Comparison of ENCODE assay signal across 9 cellular contexts in genomic region chr1:26164036-26164927, GRCh38. TPM values are rescaled to one million over a fixed set of nuclear protein-coding genes. Genes with fewer than 3 reads are reported as not detected.
DNase-seq lines count a peak whose midpoint lies in the region; ATAC-seq and TF ChIP-seq lines count a peak whose summit lies in the region.
"Had no signal": no experiment of that assay in that cellular context is flagged by ENCODE, and none has a peak within 500 bp of the region (broad histone marks: within the 10 kb centered on the region; RNA-seq: fewer than 3 reads in every experiment).

No MANE protein-coding gene starts in this region.

- peaks cover 10% of the 10 kb centered on the region for H3K4me1 Mint-ChIP-seq in activated CD4-positive, alpha-beta T cell treated with anti-CD3 and anti-CD28 coated beads for 36 hours
- H3K4me1 Mint-ChIP-seq in mesothelial cell of epicardium, result peaks cover 31% of the 10 kb centered on the region
- H3K4me1 Mint-ChIP-seq in stimulated activated naive B cell treated with anti-CD40 and anti-IgM and Interleukin-4, amounts not matched to agents 10 μg/mL and 1 μg/mL and 100 μg/mL, for 72 hours, result peaks cover 15 to 21% of the 10 kb centered on the region in 2 donors

- H3K9me3 ChIP-seq in HAP-1, result no peaks in the 10 kb centered on the region

- H3K4me1 ChIP-seq in ACC112 (ENCODE audit: control insufficient read depth, insufficient read depth, low read length, unreplicated experiment) (peaks cover 9% of the 10 kb centered on the region), HAP-1 (peaks cover 25% of the 10 kb centered on the region)

- peak; percentile 34 for TF ChIP-seq CTCF in mesothelial cell of epicardium (IDR thresholded peaks at IDR 0.05; ENCODE audit: unreplicated experiment)

- no peaks in the 10 kb centered on the region for H3K79me2 ChIP-seq in ACC112 (ENCODE audit: control insufficient read depth, insufficient read depth, low read length, unreplicated experiment)

- H3K27me3 ChIP-seq in ACC112 (ENCODE audit: insufficient read depth, low read length), result peaks cover 4% of the 10 kb centered on the region; the same call in 1 of the 2 replicates
- H3K27me3 ChIP-seq in HAP-1 (ENCODE audit: low read depth), result no peaks in the 10 kb centered on the region

- H3K9me3 Mint-ChIP-seq in activated CD4-positive, alpha-beta T cell treated with anti-CD3 and anti-CD28 coated beads for 36 hours (ENCODE audit: low read depth), result no peaks in the 10 kb centered on the region
- H3K9me3 Mint-ChIP-seq in mesothelial cell of epicardium, result no peaks in the 10 kb centered on the region
- no peaks in the 10 kb centered on the region for H3K9me3 Mint-ChIP-seq in stimulated activated naive B cell treated with anti-CD40 and anti-IgM and Interleukin-4, amounts not matched to agents 10 μg/mL and 1 μg/mL and 100 μg/mL, for 72 hours

- DNase-seq in HAP-1 (ENCODE audit: low spot score in 2 of 2) (peak; percentile 28 to 71), ecto neural progenitor cell (ENCODE audit: low spot score) (peak; percentile 95), mesothelial cell of epicardium (ENCODE audit: low spot score in 2 of 2, unreplicated experiment in 2 of 2) (peak; percentile 62 to 77), posterior vena cava (ENCODE audit: low spot score) (no peak), SIG-M5 (lab: John Stamatoyannopoulos, UW) (no peak)
- DNase-seq in activated CD4-positive, alpha-beta T cell treated with anti-CD3 and anti-CD28 coated beads for 36 hours, result peak; percentile 75
- peak; percentile 21 for DNase-seq in stimulated activated naive B cell treated with anti-CD40 and anti-IgM and Interleukin-4, amounts not matched to agents 10 μg/mL and 1 μg/mL and 100 μg/mL, for 72 hours

- CTCF ChIA-PET in activated CD4-positive, alpha-beta T cell treated with anti-CD3 and anti-CD28 coated beads for 36 hours (lab: Charles Lee), result interaction anchor here (0.7 to 2.2 kb wide), 8 partner anchors 19 to 126 kb away, joined by 3 to 11 read pairs (median 4); no protein-coding TSS in a partner anchor

- in situ Hi-C loops in HAP-1 (cut with MboI; ENCODE audit: low sequenced_read_pairs), result no loop called here

- no peak overlapping the region for H3K27ac Mint-ChIP-seq in activated CD4-positive, alpha-beta T cell treated with anti-CD3 and anti-CD28 coated beads for 36 hours
- H3K27ac Mint-ChIP-seq in mesothelial cell of epicardium, result peak overlapping the region; percentile 47
- H3K27ac Mint-ChIP-seq in stimulated activated naive B cell treated with anti-CD40 and anti-IgM and Interleukin-4, amounts not matched to agents 10 μg/mL and 1 μg/mL and 100 μg/mL, for 72 hours, result no peak overlapping the region

- H3K4me3 ChIP-seq in ACC112 (ENCODE audit: low read depth, low read length) (peak overlapping the region; percentile 72), HAP-1 (peak overlapping the region; percentile 23)

- H2AFZ ChIP-seq in ACC112 (ENCODE audit: low read length, unreplicated experiment), result peak overlapping the region; percentile 75

- POLR2A ChIA-PET in activated CD4-positive, alpha-beta T cell treated with anti-CD3 and anti-CD28 coated beads for 36 hours (lab: Charles Lee), result no interaction called here

- peak; percentile 69 for ATAC-seq in activated CD4-positive, alpha-beta T cell treated with anti-CD3 and anti-CD28 coated beads for 36 hours
- ATAC-seq in stimulated activated naive B cell treated with anti-CD40 and anti-IgM and Interleukin-4, amounts not matched to agents 10 μg/mL and 1 μg/mL and 100 μg/mL, for 72 hours (replicated peaks), result peak; percentile 73 to 74

- intact Hi-C loops in activated CD4-positive, alpha-beta T cell treated with anti-CD3 and anti-CD28 coated beads for 36 hours (cut with DNase I, micrococcal nuclease), result loop anchor here (1.0 kb wide), 3 partner anchors 59 to 128 kb away; partner anchors contain the start of gene CEP85 (in 1 of the 2)
- intact Hi-C loops in posterior vena cava (cut with DNase I), result loop anchor here in 1 of 2 donors (5.0 kb wide), 1 partner anchor 57 kb away; no protein-coding TSS in a partner anchor

- peak overlapping the region; percentile 50 for H3K4me3 Mint-ChIP-seq in activated CD4-positive, alpha-beta T cell treated with anti-CD3 and anti-CD28 coated beads for 36 hours
- H3K4me3 Mint-ChIP-seq in mesothelial cell of epicardium, result peak overlapping the region; percentile 66
- H3K4me3 Mint-ChIP-seq in stimulated activated naive B cell treated with anti-CD40 and anti-IgM and Interleukin-4, amounts not matched to agents 10 μg/mL and 1 μg/mL and 100 μg/mL, for 72 hours, result peak overlapping the region; percentile 63 to 67

- H3K27me3 Mint-ChIP-seq in activated CD4-positive, alpha-beta T cell treated with anti-CD3 and anti-CD28 coated beads for 36 hours, result peaks cover 14% of the 10 kb centered on the region
- H3K27me3 Mint-ChIP-seq in mesothelial cell of epicardium (ENCODE audit: low read depth), result peaks cover 6% of the 10 kb centered on the region
- peaks cover 24 to 39% of the 10 kb centered on the region in 2 donors for H3K27me3 Mint-ChIP-seq in stimulated activated naive B cell treated with anti-CD40 and anti-IgM and Interleukin-4, amounts not matched to agents 10 μg/mL and 1 μg/mL and 100 μg/mL, for 72 hours

- no peaks in the 10 kb centered on the region for H3K36me3 ChIP-seq in ACC112 (ENCODE audit: insufficient read depth, low read length)
- no peaks in the 10 kb centered on the region for H3K36me3 ChIP-seq in HAP-1 (replicated peaks)

- no peaks in the 10 kb centered on the region for H3K36me3 Mint-ChIP-seq in activated CD4-positive, alpha-beta T cell treated with anti-CD3 and anti-CD28 coated beads for 36 hours (ENCODE audit: low read depth)
- no peaks in the 10 kb centered on the region for H3K36me3 Mint-ChIP-seq in mesothelial cell of epicardium
- H3K36me3 Mint-ChIP-seq in stimulated activated naive B cell treated with anti-CD40 and anti-IgM and Interleukin-4, amounts not matched to agents 10 μg/mL and 1 μg/mL and 100 μg/mL, for 72 hours, result no peaks in the 10 kb centered on the region

- H3K27ac ChIP-seq in ACC112 (ENCODE audit: low read depth, low read length), result no peak overlapping the region

RNA-seq across cellular contexts. Expression of gene C1orf232, which starts 4.5 kb away (rescaled TPM):
- total RNA-seq in activated CD4-positive, alpha-beta T cell treated with anti-CD3 and anti-CD28 coated beads for 36 hours, result not detected
- total RNA-seq in mesothelial cell of epicardium, result not detected in 3 replicates
- total RNA-seq in posterior vena cava, result not detected
- total RNA-seq: pulmonary artery endothelial cell had no signal

RNA-seq across cellular contexts. Expression of gene FAM110D, which starts 5.4 kb away (rescaled TPM):
- not detected for total RNA-seq in activated CD4-positive, alpha-beta T cell treated with anti-CD3 and anti-CD28 coated beads for 36 hours
- 0.58 to 0.84 TPM (median 0.69 TPM) in 3 replicates for total RNA-seq in mesothelial cell of epicardium
- 1 to 10 TPM; 4.5 to 4.7 TPM for total RNA-seq in posterior vena cava

RNA-seq across cellular contexts. Expression of gene ZNF593, which starts 5.4 kb away (rescaled TPM):
- total RNA-seq in activated CD4-positive, alpha-beta T cell treated with anti-CD3 and anti-CD28 coated beads for 36 hours, result 10 to 100 TPM; 44.6 to 56.3 TPM
- total RNA-seq in mesothelial cell of epicardium (27.1 to 28.7 TPM (median 28.6 TPM) in 3 replicates), posterior vena cava (10 to 100 TPM; 14.9 to 17.6 TPM)

RNA-seq across cellular contexts. Expression of gene ZNF593OS, which starts 7.3 kb away (rescaled TPM):
- total RNA-seq in activated CD4-positive, alpha-beta T cell treated with anti-CD3 and anti-CD28 coated beads for 36 hours, result not detected
- total RNA-seq in mesothelial cell of epicardium (not detected in 3 replicates), posterior vena cava (not detected)
- total RNA-seq: pulmonary artery endothelial cell had no signal

RNA-seq across cellular contexts. Expression of gene CNKSR1, which starts 13.0 kb away (rescaled TPM):
- total RNA-seq in activated CD4-positive, alpha-beta T cell treated with anti-CD3 and anti-CD28 coated beads for 36 hours, result 1 to 10 TPM; 3.0 to 3.2 TPM
- total RNA-seq in mesothelial cell of epicardium, result 50.2 to 53.9 TPM (median 52.2 TPM) in 3 replicates
- total RNA-seq in posterior vena cava, result 1 to 10 TPM in 1 of 2 donors, under 1 TPM in 1; 0.32 to 2.4 TPM
- total RNA-seq: pulmonary artery endothelial cell had no signal

Comparison
In these comparisons a context has a peak if more than half of its experiments do, and no peak if none do; other contexts are left out.
1. DNase-seq: peak in HAP-1 (2 of 2), activated CD4-positive, alpha-beta T cell treated with anti-CD3 and anti-CD28 coated beads for 36 hours (single experiment), ecto neural progenitor cell (single experiment), mesothelial cell of epicardium (2 of 2) and stimulated activated naive B cell treated with anti-CD40 and anti-IgM and Interleukin-4, amounts not matched to agents 10 μg/mL and 1 μg/mL and 100 μg/mL, for 72 hours (single experiment); none in posterior vena cava (single experiment) and SIG-M5 (single experiment).
2. Peak in every context shown above with its lines, with median percentiles within 50 percentile points of each other: H3K4me3 Mint-ChIP-seq.